29 cellular contexts compared by ENCODE assay signal in the genomic region with DNA sequence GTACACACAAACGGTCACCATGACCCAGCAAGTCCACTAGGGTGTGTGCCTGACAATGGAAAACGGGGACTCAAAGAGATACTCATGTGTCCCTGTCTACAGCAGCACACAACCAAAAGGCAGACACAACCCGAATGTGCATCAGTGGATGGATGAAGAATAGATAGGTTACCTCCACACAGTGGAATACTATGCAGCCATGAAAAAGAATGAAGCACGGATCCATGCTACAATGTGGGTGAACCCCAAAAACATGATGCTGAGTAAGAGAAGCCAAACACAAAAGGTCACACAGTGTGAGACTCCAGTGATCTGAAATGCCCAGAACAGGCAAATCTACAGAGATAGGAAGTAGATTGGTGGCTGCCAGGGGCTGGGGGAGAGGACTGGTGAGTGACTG. TPM values are rescaled to one million over a fixed set of nuclear protein-coding genes. Genes with fewer than 3 reads are reported as not detected.
"Had no signal": no experiment of that assay in that cellular context is flagged by ENCODE, and none has a peak within 500 bp of the region (broad histone marks: within the 10 kb centered on the region; RNA-seq: fewer than 3 reads in every experiment).

No MANE protein-coding gene starts in this region.

- H3K4me1 Mint-ChIP-seq: mesothelial cell of epicardium; neural progenitor cell; stimulated activated memory B cell treated with anti-CD40 and anti-IgM and Interleukin-4, amounts not matched to agents 10 μg/mL and 1 μg/mL and 100 μg/mL, for 72 hours had no signal

- H3K36me3 Mint-ChIP-seq: naive B cell; natural killer cell treated with Interleukin-12 subunit alpha and Interleukin-12 subunit beta and Interleukin-15 and Interleukin-18, amount 100 ng/mL, for 72 hours; stimulated activated memory B cell treated with anti-CD40 and anti-IgM and Interleukin-4, amounts not matched to agents 10 μg/mL and 1 μg/mL and 100 μg/mL, for 72 hours had no signal

- H3K36me3 ChIP-seq: esophagus squamous epithelium, heart right ventricle, left lung, neural progenitor cell, spleen, tibial artery had no signal

- DNase-seq: dermis blood vessel endothelial cell; effector memory CD4-positive, alpha-beta T cell; erythroblast; esophagus squamous epithelium; foreskin melanocyte; glutamatergic neuron; heart right ventricle; hippocampal formation; left cardiac atrium; mesenchymal stem cell; mucosa of descending colon; naive B cell; psoas muscle; right cardiac atrium; spleen; stimulated activated CD4-positive, alpha-beta T cell treated with anti-CD3 and anti-CD28 coated beads, Interleukin-4, amount 100 ng/mL, for 4 hours; stimulated activated naive CD8-positive, alpha-beta T cell treated with anti-CD3 and anti-CD28 coated beads, Interleukin-15, Interleukin-2, amounts not matched to agents 100 U/mL and 50 U/mL, for 24 hours; substantia nigra; testis; tibial artery had no signal

- ATAC-seq: heart right ventricle; left cardiac atrium; left lung; mucosa of descending colon; natural killer cell treated with Interleukin-12 subunit alpha and Interleukin-12 subunit beta and Interleukin-15 and Interleukin-18, amount 100 ng/mL, for 72 hours; psoas muscle; right cardiac atrium; stimulated activated memory B cell treated with anti-CD40 and anti-IgM and Interleukin-4, amounts not matched to agents 10 μg/mL and 1 μg/mL and 100 μg/mL, for 72 hours; stimulated activated naive CD8-positive, alpha-beta T cell treated with anti-CD3 and anti-CD28 coated beads, Interleukin-15, Interleukin-2, amounts not matched to agents 100 U/mL and 50 U/mL, for 24 hours had no signal

- H2AFZ ChIP-seq: neural progenitor cell had no signal

- H3K9me3 Mint-ChIP-seq: mesothelial cell of epicardium; natural killer cell treated with Interleukin-12 subunit alpha and Interleukin-12 subunit beta and Interleukin-15 and Interleukin-18, amount 100 ng/mL, for 72 hours; neural progenitor cell; stimulated activated memory B cell treated with anti-CD40 and anti-IgM and Interleukin-4, amounts not matched to agents 10 μg/mL and 1 μg/mL and 100 μg/mL, for 72 hours; type B pancreatic cell had no signal

- H3K27me3 Mint-ChIP-seq: type B pancreatic cell had no signal

- H3K4me3 Mint-ChIP-seq: mesothelial cell of epicardium; natural killer cell treated with Interleukin-12 subunit alpha and Interleukin-12 subunit beta and Interleukin-15 and Interleukin-18, amount 100 ng/mL, for 72 hours; neural progenitor cell; stimulated activated memory B cell treated with anti-CD40 and anti-IgM and Interleukin-4, amounts not matched to agents 10 μg/mL and 1 μg/mL and 100 μg/mL, for 72 hours; type B pancreatic cell had no signal

- H3K4me1 ChIP-seq: heart right ventricle, left lung, neural progenitor cell, psoas muscle, spleen, testis, tibial artery had no signal

- H3K27me3 ChIP-seq: heart right ventricle, left lung, neural progenitor cell, testis, tibial artery had no signal

- H3K9ac ChIP-seq: neural progenitor cell had no signal

- H3K27ac ChIP-seq: coronary artery, esophagus squamous epithelium, heart right ventricle, left lung, neural progenitor cell, psoas muscle, skin epidermis, spleen, testis, tibial artery had no signal

- H3K9me3 ChIP-seq: esophagus squamous epithelium, heart right ventricle, left lung, mucosa of descending colon, psoas muscle, spleen, testis, tibial artery had no signal

- H3K4me2 ChIP-seq: neural progenitor cell had no signal

- H3K27ac Mint-ChIP-seq: mesothelial cell of epicardium; natural killer cell treated with Interleukin-12 subunit alpha and Interleukin-12 subunit beta and Interleukin-15 and Interleukin-18, amount 100 ng/mL, for 72 hours; neural progenitor cell; stimulated activated memory B cell treated with anti-CD40 and anti-IgM and Interleukin-4, amounts not matched to agents 10 μg/mL and 1 μg/mL and 100 μg/mL, for 72 hours; type B pancreatic cell had no signal

- FAIRE-seq: islet of Langerhans had no signal

- H3K4me3 ChIP-seq: coronary artery, esophagus squamous epithelium, heart right ventricle, left lung, mucosa of descending colon, neural progenitor cell, psoas muscle, skin epidermis, spleen, testis, tibial artery had no signal

RNA-seq across cellular contexts. Expression of a gene that starts 9.0 kb away (rescaled TPM):
- total RNA-seq: natural killer cell treated with Interleukin-12 subunit alpha and Interleukin-12 subunit beta and Interleukin-15 and Interleukin-18, amount 100 ng/mL, for 72 hours had no signal
